32 cellular contexts compared by ENCODE assay signal in the genomic region with DNA sequence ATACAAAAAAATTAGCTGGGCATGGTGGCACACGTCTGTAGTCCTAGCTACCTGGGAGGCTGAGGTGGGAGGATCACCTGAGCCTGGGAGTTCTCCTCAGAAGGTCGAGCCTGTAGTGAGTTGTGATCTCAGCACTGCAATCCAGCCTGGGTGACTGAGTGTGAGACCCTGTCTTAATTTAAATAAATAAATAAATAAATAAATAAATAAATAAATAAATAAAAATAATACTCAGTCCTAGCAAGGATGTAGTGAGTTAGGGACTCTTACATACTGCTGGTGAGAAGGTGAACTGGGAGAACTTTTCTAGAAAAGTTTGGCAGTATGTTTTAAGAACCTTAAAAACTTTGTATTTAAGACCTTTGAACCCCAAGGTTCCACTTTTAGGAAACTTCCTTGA.
"Had no signal": no experiment of that assay in that cellular context is flagged by ENCODE, and none has a peak within 500 bp of the region (broad histone marks: within the 10 kb centered on the region; RNA-seq: fewer than 3 reads in every experiment).

No MANE protein-coding gene starts in this region.

- H3K27me3 ChIP-seq: adrenal gland, ascending aorta, body of pancreas, brain microvascular endothelial cell, breast epithelium, cardiac muscle cell had no signal

- ATAC-seq: activated naive CD4-positive, alpha-beta T cell treated with anti-CD3 and anti-CD28 coated beads, Interleukin-2, amount 50 U/mL, for 72 hours; activated naive CD8-positive, alpha-beta T cell treated with anti-CD3 and anti-CD28 coated beads, Interleukin-2, amount 50 U/mL, for 24 hours; activated T-cell treated with anti-CD3 and anti-CD28 coated beads, Interleukin-2, amount 50 U/mL, for 4 hours; activated T-cell treated with anti-CD3 and anti-CD28 coated beads, Interleukin-2, amount 50 U/mL, for 72 hours; activated T-helper 17 cell treated with anti-CD3 and anti-CD28 coated beads, Interleukin-2, amount 50 U/mL, for 72 hours; body of pancreas had no signal

- DNase-seq: activated effector memory CD4-positive, alpha-beta T cell treated with anti-CD3 and anti-CD28 coated beads, Interleukin-2, amount 50 U/mL, for 16 hours; activated effector memory CD4-positive, alpha-beta T cell treated with Interleukin-2 at 50 U/mL for 16 hours; activated gamma-delta T cell; activated gamma-delta T cell treated with Interleukin-2 at 50 U/mL for 16 hours; activated naive CD4-positive, alpha-beta T cell; activated naive CD4-positive, alpha-beta T cell treated with anti-CD3 and anti-CD28 coated beads for 36 hours; activated naive CD4-positive, alpha-beta T cell treated with anti-CD3 and anti-CD28 coated beads, Interleukin-2, amount 10 ng/mL, durations not matched to agents 7 days and 5 days; activated naive CD4-positive, alpha-beta T cell treated with anti-CD3 and anti-CD28 coated beads, Interleukin-2, amount 50 U/mL, for 16 hours; activated naive CD4-positive, alpha-beta T cell treated with Interleukin-2 at 50 U/mL for 16 hours; activated naive CD8-positive, alpha-beta T cell treated with anti-CD3 and anti-CD28 coated beads for 36 hours; activated naive CD8-positive, alpha-beta T cell treated with anti-CD3 and anti-CD28 coated beads, Interleukin-2, amount 10 ng/mL, durations not matched to agents 7 days and 5 days; activated naive CD8-positive, alpha-beta T cell treated with anti-CD3 and anti-CD28 coated beads, Interleukin-2, amount 50 U/mL, for 24 hours; activated T-cell treated with anti-CD3 and anti-CD28 coated beads, Interleukin-2, amount 50 U/mL, for 4 hours; activated T-cell treated with anti-CD3 and anti-CD28 coated beads, Interleukin-2, amount 50 U/mL, for 48 hours; activated T-cell treated with anti-CD3 and anti-CD28 coated beads, Interleukin-2, amount 50 U/mL, for 72 hours; adrenal gland; amniotic stem cell; amygdala; anterior cingulate cortex; aorta; body of pancreas; brain microvascular endothelial cell; caudate nucleus; central memory CD4-positive, alpha-beta T cell; cerebellar nuclear complex had no signal

- H3K4me1 ChIP-seq: adrenal gland, ascending aorta, body of pancreas, breast epithelium had no signal

- FAIRE-seq: astrocyte, bronchial epithelial cell had no signal

- H3K9me3 ChIP-seq: adrenal gland, ascending aorta, body of pancreas, breast epithelium had no signal

- H3K36me3 ChIP-seq: adrenal gland, ascending aorta, brain microvascular endothelial cell, breast epithelium, cardiac muscle cell had no signal

- H3K27ac ChIP-seq: adrenal gland, ascending aorta, body of pancreas, brain microvascular endothelial cell, breast epithelium, cardiac muscle cell had no signal

- H3K4me3 ChIP-seq: adrenal gland, ascending aorta, body of pancreas, breast epithelium, cardiac muscle cell had no signal
